In the genomic region with DNA sequence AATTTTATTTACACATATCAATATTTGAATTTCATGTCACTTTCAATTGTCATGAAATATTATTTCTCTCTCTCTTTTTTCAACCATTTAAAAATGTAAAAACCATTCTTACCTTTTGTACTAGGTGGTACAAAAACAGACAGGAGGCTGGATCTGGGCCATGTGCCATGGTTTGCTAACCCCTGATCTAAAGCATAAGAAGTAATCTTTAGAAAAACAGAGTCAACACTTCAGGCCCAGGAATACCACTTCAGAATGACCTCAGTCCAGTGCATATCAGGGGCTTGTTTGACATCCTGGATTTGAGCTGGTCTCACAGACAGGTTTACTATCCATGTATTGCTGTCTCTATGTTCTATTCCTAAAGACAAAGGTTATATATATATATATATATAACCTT, we compare ENCODE assay signal across 28 cellular contexts.
"Had no signal": no experiment of that assay in that cellular context is flagged by ENCODE, and none has a peak within 500 bp of the region (broad histone marks: within the 10 kb centered on the region; RNA-seq: fewer than 3 reads in every experiment).

No MANE protein-coding gene starts in this region.

- H3K27ac Mint-ChIP-seq: T-cell had no signal

- DNase-seq: Karpas-422, KBM-7, MM.1S, MV-4-11, NCI-H1105, NCI-H1417 treated with DMSO at 0.1 percent for 48 hours, NCI-H1436 treated with DMSO at 0.1 percent for 48 hours, NCI-H1694 treated with DMSO at 0.1 percent for 48 hours, NCI-H187 treated with DMSO at 0.1 percent for 48 hours, NCI-H2081, NCI-H2171 treated with DMSO at 0.1 percent for 48 hours, NCI-H2227 treated with DMSO at 0.1 percent for 48 hours, NCI-H345, NCI-H446, NCI-H524 treated with DMSO at 0.1 percent for 48 hours, NCI-H526 treated with DMSO at 0.1 percent for 48 hours, NCI-H774, PC-9, SHP77, SIG-M5, SJCRH30, T-cell had no signal

- H3K4me1 ChIP-seq: SJCRH30 had no signal

- H3K9me3 ChIP-seq: SJCRH30 had no signal

- H3K4me3 ChIP-seq: PC-9, SJCRH30, SK-N-MC had no signal

- H3K4me3 Mint-ChIP-seq: T-cell had no signal

- H3K36me3 ChIP-seq: SJCRH30 had no signal

- H3K36me3 Mint-ChIP-seq: T-cell had no signal

- H3K27me3 ChIP-seq: SJCRH30 had no signal

- ATAC-seq: Panc1, Right ventricle myocardium inferior, SK-N-SH treated with all-trans-retinoic acid at 6 μM for 48 hours, T-cell had no signal

- H3K27ac ChIP-seq: KMS-11, PC-9, RWPE1, SJCRH30, SK-N-MC had no signal

- H3K4me1 Mint-ChIP-seq: T-cell had no signal
